In genomic region chr13:80001510-80001842, GRCh38 we compare ENCODE assay signal across 18 cellular contexts.
"Had no signal": no experiment of that assay in that cellular context is flagged by ENCODE, and none has a peak within 500 bp of the region (broad histone marks: within the 10 kb centered on the region; RNA-seq: fewer than 3 reads in every experiment).

No MANE protein-coding gene starts in this region.

- H3K27ac ChIP-seq: colonic mucosa, esophagus squamous epithelium, heart left ventricle, lower lobe of right lung, right atrium auricular region had no signal

- DNase-seq: activated CD4-positive, alpha-beta T cell treated with anti-CD3 and anti-CD28 coated beads, Interleukin-2, amount 10 ng/mL, durations not matched to agents 7 days and 5 days; activated CD8-positive, alpha-beta memory T cell treated with anti-CD3 and anti-CD28 coated beads, Interleukin-2, amount 50 U/mL, for 48 hours; activated naive CD8-positive, alpha-beta T cell treated with anti-CD3 and anti-CD28 coated beads for 36 hours; anterior cingulate cortex; colonic mucosa; esophagus squamous epithelium; foreskin fibroblast; heart left ventricle; immature natural killer cell; left colon; lower lobe of right lung; posterior cingulate gyrus; stimulated activated CD4-positive, alpha-beta T cell treated with anti-CD3 and anti-CD28 coated beads, Interleukin-15, amount 100 ng/mL, for 24 hours; stimulated activated CD4-positive, alpha-beta T cell treated with anti-CD3 and anti-CD28 coated beads, Interleukin-4, amount 100 ng/mL, for 1 hour; stimulated activated naive B cell treated with anti-CD40 and anti-IgM and Interleukin-4, amounts not matched to agents 10 μg/mL and 1 μg/mL and 100 μg/mL, for 72 hours; SW 1271 had no signal

- H3K4me3 ChIP-seq: colonic mucosa, esophagus squamous epithelium, heart left ventricle, lower lobe of right lung, right atrium auricular region, tibial nerve had no signal

- H3K27me3 ChIP-seq: colonic mucosa, esophagus squamous epithelium, heart left ventricle, right atrium auricular region, tibial nerve had no signal
